ENCODE assay signal across 14 cellular contexts in genomic region chr9:90025816-90026215, GRCh38.
A peak's percentile ranks its signal among the peaks of the same experiment; 100 is the strongest.
DNase-seq lines count a peak whose midpoint lies in the region; ATAC-seq, FAIRE-seq and TF ChIP-seq lines count a peak whose summit lies in the region.
"Had no signal": no experiment of that assay in that cellular context is flagged by ENCODE, and none has a peak within 500 bp of the region (broad histone marks: within the 10 kb centered on the region; RNA-seq: fewer than 3 reads in every experiment).

No MANE protein-coding gene starts in this region.

- no peak overlapping the region for H3K4me3 ChIP-seq in AG10803 (ENCODE audit: low read length)
- no peak overlapping the region for H3K4me3 ChIP-seq in MG63
- H3K4me3 ChIP-seq in bronchial epithelial cell (ENCODE audit: low read depth, low read length) = no peak overlapping the region
- H3K4me3 ChIP-seq: SK-N-MC, skin epidermis had no signal

- H3K36me3 ChIP-seq in MG63 (no peaks in the 10 kb centered on the region), bronchial epithelial cell (ENCODE audit: control insufficient read depth, insufficient read depth, low read length) (no peaks in the 10 kb centered on the region)

- H3K9me3 ChIP-seq in MG63 = no peaks in the 10 kb centered on the region

- no peaks in the 10 kb centered on the region for H3K27me3 ChIP-seq in MG63
- H3K27me3 ChIP-seq in bronchial epithelial cell (ENCODE audit: control insufficient read depth, insufficient read depth, low read length) = no peaks in the 10 kb centered on the region

- H3K4me1 Mint-ChIP-seq in effector memory CD8-positive, alpha-beta T cell (ENCODE audit: low read depth in 2 of 2) = no peaks in the 10 kb centered on the region
- no peaks in the 10 kb centered on the region for H3K4me1 Mint-ChIP-seq in activated CD8-positive, alpha-beta T cell treated with anti-CD3 and anti-CD28 coated beads, Interleukin-2, amount 10 ng/mL, durations not matched to agents 7 days and 5 days (ENCODE audit: low read depth)

- CTCF ChIA-PET in HEK293T (lab: Yijun Ruan, JAX) = interaction anchor here (0.6 kb wide), 1 partner anchor 651 kb away, joined by 3 read pairs; no protein-coding TSS in a partner anchor
- CTCF ChIA-PET in activated CD8-positive, alpha-beta T cell treated with anti-CD3 and anti-CD28 coated beads, Interleukin-2, amount 10 ng/mL, durations not matched to agents 7 days and 5 days (lab: Charles Lee) = no interaction called here

- H3K9me3 Mint-ChIP-seq in effector memory CD8-positive, alpha-beta T cell = no peaks in the 10 kb centered on the region
- H3K9me3 Mint-ChIP-seq in activated CD8-positive, alpha-beta T cell treated with anti-CD3 and anti-CD28 coated beads, Interleukin-2, amount 10 ng/mL, durations not matched to agents 7 days and 5 days (ENCODE audit: insufficient read depth) = no peaks in the 10 kb centered on the region

- H3K27ac Mint-ChIP-seq in effector memory CD8-positive, alpha-beta T cell = no peak overlapping the region
- no peak overlapping the region for H3K27ac Mint-ChIP-seq in activated CD8-positive, alpha-beta T cell treated with anti-CD3 and anti-CD28 coated beads, Interleukin-2, amount 10 ng/mL, durations not matched to agents 7 days and 5 days

- no peak overlapping the region for H3K4me3 Mint-ChIP-seq in effector memory CD8-positive, alpha-beta T cell
- H3K4me3 Mint-ChIP-seq in activated CD8-positive, alpha-beta T cell treated with anti-CD3 and anti-CD28 coated beads, Interleukin-2, amount 10 ng/mL, durations not matched to agents 7 days and 5 days = no peak overlapping the region

- FAIRE-seq in bronchial epithelial cell (lab: Jason Lieb, UNC) = peak; percentile 76

- POLR2A ChIA-PET in HEK293T (lab: Yijun Ruan, JAX) = no interaction called here
- POLR2A ChIA-PET in activated CD8-positive, alpha-beta T cell treated with anti-CD3 and anti-CD28 coated beads, Interleukin-2, amount 10 ng/mL, durations not matched to agents 7 days and 5 days (lab: Charles Lee) = no interaction called here

- H3K27me3 Mint-ChIP-seq in effector memory CD8-positive, alpha-beta T cell = peaks cover 16 to 42% of the 10 kb centered on the region in 2 donors
- peaks cover 35% of the 10 kb centered on the region for H3K27me3 Mint-ChIP-seq in activated CD8-positive, alpha-beta T cell treated with anti-CD3 and anti-CD28 coated beads, Interleukin-2, amount 10 ng/mL, durations not matched to agents 7 days and 5 days (ENCODE audit: low read depth)

- H3K36me3 Mint-ChIP-seq in effector memory CD8-positive, alpha-beta T cell (ENCODE audit: insufficient read depth) = no peaks in the 10 kb centered on the region
- H3K36me3 Mint-ChIP-seq in activated CD8-positive, alpha-beta T cell treated with anti-CD3 and anti-CD28 coated beads, Interleukin-2, amount 10 ng/mL, durations not matched to agents 7 days and 5 days (ENCODE audit: low read depth) = no peaks in the 10 kb centered on the region

- no peak for TF ChIP-seq CTCF in AG10803 (conservative IDR thresholded peaks at IDR 0.05; ENCODE audit: low read length)
- TF ChIP-seq CTCF in bronchial epithelial cell (IDR thresholded peaks at IDR 0.05; ENCODE audit: insufficient read depth, low read length, severe bottlenecking) = no peak

- no peak for ATAC-seq in effector memory CD8-positive, alpha-beta T cell (replicated peaks)
- no peak for ATAC-seq in activated CD8-positive, alpha-beta T cell treated with anti-CD3 and anti-CD28 coated beads, Interleukin-2, amount 10 ng/mL, durations not matched to agents 7 days and 5 days
- ATAC-seq in GM21367 (IDR thresholded peaks at IDR 0.05; ENCODE audit: unreplicated experiment) = no peak

- DNase-seq in AG10803 (ENCODE audit: low read depth) = peak; percentile 1
- peak; percentile 78 for DNase-seq in MG63
- DNase-seq in bronchial epithelial cell (ENCODE audit: low read depth) = peak; percentile 97
- DNase-seq in myocyte (ENCODE audit: low read depth) = peak; percentile 65
- no peak for DNase-seq in effector memory CD8-positive, alpha-beta T cell
- DNase-seq in HEK293T (ENCODE audit: extremely low spot score) = no peak
- no peak for DNase-seq in activated CD8-positive, alpha-beta T cell treated with anti-CD3 and anti-CD28 coated beads, Interleukin-2, amount 10 ng/mL, durations not matched to agents 7 days and 5 days
- DNase-seq: activated CD4-positive, alpha-beta T cell treated with anti-CD3 and anti-CD28 coated beads, Interleukin-2, amount 50 U/mL, for 48 hours; DMS153; NCI-H2171 treated with DMSO at 0.1 percent for 48 hours; nucleus accumbens had no signal

TF ChIP-seq in HEK293T, 16 proteins besides CTCF, POLR2A, EP300 and RAD21:
- no peak for TF ChIP-seq FOXM1 (IDR thresholded peaks at IDR 0.05; ENCODE audit: borderline replicate concordance)
- TF ChIP-seq L3MBTL2 (conservative IDR thresholded peaks at IDR 0.05) = no peak
- no peak for TF ChIP-seq CTBP1 (IDR thresholded peaks at IDR 0.05; ENCODE audit: borderline replicate concordance)
- no peak for TF ChIP-seq SUZ12 (IDR thresholded peaks at IDR 0.05)
- TF ChIP-seq SP1 (IDR thresholded peaks at IDR 0.05) = no peak
- TF ChIP-seq FOXK2 (IDR thresholded peaks at IDR 0.05) = no peak
- no peak for TF ChIP-seq HDGF (IDR thresholded peaks at IDR 0.05; ENCODE audit: borderline replicate concordance)
- TF ChIP-seq FOXA1 (IDR thresholded peaks at IDR 0.05) = no peak
- no peak for TF ChIP-seq NFRKB (IDR thresholded peaks at IDR 0.05)
- TF ChIP-seq ARNT (IDR thresholded peaks at IDR 0.05) = no peak
- no peak for TF ChIP-seq ZNF384 (IDR thresholded peaks at IDR 0.05)
- TF ChIP-seq ELF4 (IDR thresholded peaks at IDR 0.05) = no peak
- TF ChIP-seq PKNOX1 (IDR thresholded peaks at IDR 0.05) = no peak
- no peak for TF ChIP-seq BHLHE40 (IDR thresholded peaks at IDR 0.05; ENCODE audit: borderline replicate concordance)
- TF ChIP-seq TARDBP (IDR thresholded peaks at IDR 0.05) = no peak
- TF ChIP-seq LEF1 (IDR thresholded peaks at IDR 0.05; ENCODE audit: borderline replicate concordance) = no peak
TF ChIP-seq in HEK293T: peak in this region for 0.

Comparison
In these comparisons a context has a peak if more than half of its experiments do, and no peak if none do; other contexts are left out.
1. DNase-seq: peak in AG10803 (single experiment), MG63 (single experiment), bronchial epithelial cell (single experiment) and myocyte (single experiment); none in effector memory CD8-positive, alpha-beta T cell (0 of 3), HEK293T (single experiment) and activated CD8-positive, alpha-beta T cell treated with anti-CD3 and anti-CD28 coated beads, Interleukin-2, amount 10 ng/mL, durations not matched to agents 7 days and 5 days (single experiment).